ENCODE assay signal across 24 cellular contexts in genomic region chr2:201908901-201909300, GRCh38.
DNase-seq lines count a peak whose midpoint lies in the region; ATAC-seq and TF ChIP-seq lines count a peak whose summit lies in the region.
"Had no signal": no experiment of that assay in that cellular context is flagged by ENCODE, and none has a peak within 500 bp of the region (broad histone marks: within the 10 kb centered on the region; RNA-seq: fewer than 3 reads in every experiment).

No MANE protein-coding gene starts in this region.

- H3K36me3 Mint-ChIP-seq in endothelial cell (ENCODE audit: low read depth, unreplicated experiment) = no peaks in the 10 kb centered on the region
- H3K36me3 Mint-ChIP-seq in type B pancreatic cell = no peaks in the 10 kb centered on the region
- no peaks in the 10 kb centered on the region for H3K36me3 Mint-ChIP-seq in activated naive CD4-positive, alpha-beta T cell treated with anti-CD3 and anti-CD28 coated beads, Interleukin-2, amount 50 U/mL, for 72 hours
- H3K36me3 Mint-ChIP-seq: CD4-positive, alpha-beta memory T cell; naive thymus-derived CD8-positive, alpha-beta T cell; T-cell had no signal

- H3K4me3 ChIP-seq in hepatocyte = no peak overlapping the region
- no peak overlapping the region for H3K4me3 ChIP-seq in skeletal muscle satellite cell (ENCODE audit: low read length)
- H3K4me3 ChIP-seq: GM12878, pancreas, sigmoid colon had no signal

- peaks cover 23% of the 10 kb centered on the region for H3K4me1 ChIP-seq in hepatocyte (ENCODE audit: insufficient read depth)
- H3K4me1 ChIP-seq in skeletal muscle satellite cell (ENCODE audit: control insufficient read depth, insufficient read depth, low read length) = peaks cover 22% of the 10 kb centered on the region
- H3K4me1 ChIP-seq: pancreas had no signal

- H4K20me1 ChIP-seq in hepatocyte (ENCODE audit: insufficient read depth, poor library complexity, severe bottlenecking) = no peaks in the 10 kb centered on the region

- H3K4me2 ChIP-seq in hepatocyte (peak overlapping the region; percentile 65), skeletal muscle satellite cell (ENCODE audit: low read length) (peak overlapping the region; percentile 11)

- 55% methylated on average over 2 of the region's 2 CpGs for WGBS in hepatocyte (ENCODE audit: low lambda C conversion rate, missing lambda C conversion rate)

- no peak overlapping the region for H3K27ac ChIP-seq in hepatocyte
- H3K27ac ChIP-seq: pancreas, sigmoid colon had no signal

- H3K79me2 ChIP-seq in hepatocyte = no peaks in the 10 kb centered on the region

- H3K9me3 Mint-ChIP-seq in endothelial cell (ENCODE audit: unreplicated experiment) (no peaks in the 10 kb centered on the region), type B pancreatic cell (no peaks in the 10 kb centered on the region)
- H3K9me3 Mint-ChIP-seq in activated naive CD4-positive, alpha-beta T cell treated with anti-CD3 and anti-CD28 coated beads, Interleukin-2, amount 50 U/mL, for 72 hours = no peaks in the 10 kb centered on the region
- H3K9me3 Mint-ChIP-seq: activated T-cell treated with anti-CD3 and anti-CD28 coated beads, Interleukin-2, amount 50 U/mL, for 4 hours; CD4-positive, alpha-beta memory T cell; naive thymus-derived CD8-positive, alpha-beta T cell; T-cell had no signal

- H3K27ac Mint-ChIP-seq in endothelial cell (ENCODE audit: unreplicated experiment) (no peak overlapping the region), type B pancreatic cell (no peak overlapping the region)
- no peak overlapping the region for H3K27ac Mint-ChIP-seq in activated naive CD4-positive, alpha-beta T cell treated with anti-CD3 and anti-CD28 coated beads, Interleukin-2, amount 50 U/mL, for 72 hours
- H3K27ac Mint-ChIP-seq: CD4-positive, alpha-beta memory T cell; T-cell had no signal

- H3K4me1 Mint-ChIP-seq in endothelial cell (ENCODE audit: unreplicated experiment) (no peaks in the 10 kb centered on the region), type B pancreatic cell (ENCODE audit: unreplicated experiment) (peaks cover 43% of the 10 kb centered on the region)

- no peak overlapping the region for H2AFZ ChIP-seq in hepatocyte

- DNase-seq in EH (ENCODE audit: low read depth) (peak; percentile 78), hepatocyte (ENCODE audit: low spot score) (no peak), endothelial cell (ENCODE audit: low spot score) (no peak), type B pancreatic cell (ENCODE audit: extremely low spot score, unreplicated experiment) (no peak)
- DNase-seq in activated naive CD4-positive, alpha-beta T cell treated with anti-CD3 and anti-CD28 coated beads, Interleukin-2, amount 50 U/mL, for 72 hours (ENCODE audit: low spot score in 2 of 2) = no peak
- DNase-seq: activated CD4-positive, alpha-beta T cell treated with anti-CD3 and anti-CD28 coated beads for 1 hour; activated CD8-positive, alpha-beta memory T cell treated with anti-CD3 and anti-CD28 coated beads for 24 hours; activated naive CD4-positive, alpha-beta T cell treated with Interleukin-2 at 50 U/mL for 16 hours; activated T-cell treated with anti-CD3 and anti-CD28 coated beads, Interleukin-2, amount 50 U/mL, for 4 hours; aorta; CD4-positive, alpha-beta memory T cell; cerebellar nuclear complex; effector CD8-positive, alpha-beta T cell; KG1; mesendoderm; naive thymus-derived CD8-positive, alpha-beta T cell; NCI-H187; pancreas; sigmoid colon; T-cell had no signal

- H3K4me3 Mint-ChIP-seq in endothelial cell (ENCODE audit: unreplicated experiment) (no peak overlapping the region), type B pancreatic cell (no peak overlapping the region)
- H3K4me3 Mint-ChIP-seq: activated T-cell treated with anti-CD3 and anti-CD28 coated beads, Interleukin-2, amount 50 U/mL, for 4 hours had no signal

- H3K27me3 Mint-ChIP-seq in endothelial cell (ENCODE audit: unreplicated experiment) (peaks cover 4% of the 10 kb centered on the region), type B pancreatic cell (peaks cover 6% of the 10 kb centered on the region)

- peak; percentile 25 for ATAC-seq in SK-N-SH treated with all-trans-retinoic acid at 6 μM for 48 hours
- ATAC-seq in activated naive CD4-positive, alpha-beta T cell treated with anti-CD3 and anti-CD28 coated beads, Interleukin-2, amount 50 U/mL, for 72 hours = no peak
- ATAC-seq: activated T-cell treated with anti-CD3 and anti-CD28 coated beads, Interleukin-2, amount 50 U/mL, for 4 hours; esophagus mucosa; naive thymus-derived CD8-positive, alpha-beta T cell; pancreas; T-cell had no signal

- no peaks in the 10 kb centered on the region for H3K9me2 ChIP-seq in hepatocyte (replicated peaks; ENCODE audit: insufficient read depth)

- TF ChIP-seq CTCF in hepatocyte (IDR thresholded peaks at IDR 0.05; ENCODE audit: poor library complexity) (no peak), endothelial cell (IDR thresholded peaks at IDR 0.05; ENCODE audit: unreplicated experiment) (no peak), type B pancreatic cell (conservative IDR thresholded peaks at IDR 0.05) (no peak)

- H3K36me3 ChIP-seq in hepatocyte (replicated peaks; ENCODE audit: insufficient read depth, low read depth) = no peaks in the 10 kb centered on the region
- H3K36me3 ChIP-seq in skeletal muscle satellite cell (ENCODE audit: insufficient read depth, low read length) = no peaks in the 10 kb centered on the region
- H3K36me3 ChIP-seq: pancreas, sigmoid colon had no signal

- no peaks in the 10 kb centered on the region for H3K27me3 ChIP-seq in hepatocyte
- H3K27me3 ChIP-seq in skeletal muscle satellite cell (ENCODE audit: control insufficient read depth, insufficient read depth, low read length) = no peaks in the 10 kb centered on the region
- H3K27me3 ChIP-seq: pancreas, sigmoid colon had no signal

- H3K9ac ChIP-seq in skeletal muscle satellite cell (ENCODE audit: low read depth, low read length) = no peak overlapping the region

- H3K9me3 ChIP-seq in hepatocyte (ENCODE audit: low read depth) (no peaks in the 10 kb centered on the region), skeletal muscle satellite cell (replicated peaks; ENCODE audit: low read length) (no peaks in the 10 kb centered on the region)
- H3K9me3 ChIP-seq: pancreas, sigmoid colon had no signal

TF ChIP-seq in SK-N-SH treated with all-trans-retinoic acid at 6 μM for 48 hours, 23 proteins besides CTCF, POLR2A, EP300 and RAD21 (continues in another document):
- TF ChIP-seq ZNF70 (CRISPR knock-in tag; IDR thresholded peaks at IDR 0.05) = no peak
- no peak for TF ChIP-seq OSR1 (CRISPR knock-in tag; IDR thresholded peaks at IDR 0.05)
- TF ChIP-seq SNAI2 (CRISPR knock-in tag; IDR thresholded peaks at IDR 0.05) = no peak
- no peak for TF ChIP-seq CSRNP3 (CRISPR knock-in tag; IDR thresholded peaks at IDR 0.05)
- TF ChIP-seq PPARA (CRISPR knock-in tag; IDR thresholded peaks at IDR 0.05; ENCODE audit: borderline replicate concordance) = no peak
- no peak for TF ChIP-seq ZNF8 (CRISPR knock-in tag; IDR thresholded peaks at IDR 0.05)
- no peak for TF ChIP-seq TSHZ2 (CRISPR knock-in tag; IDR thresholded peaks at IDR 0.05)
- TF ChIP-seq CREB5 (CRISPR knock-in tag; IDR thresholded peaks at IDR 0.05; ENCODE audit: low read depth) = no peak
- no peak for TF ChIP-seq RARB (CRISPR knock-in tag; IDR thresholded peaks at IDR 0.05)
